In the genomic region with DNA sequence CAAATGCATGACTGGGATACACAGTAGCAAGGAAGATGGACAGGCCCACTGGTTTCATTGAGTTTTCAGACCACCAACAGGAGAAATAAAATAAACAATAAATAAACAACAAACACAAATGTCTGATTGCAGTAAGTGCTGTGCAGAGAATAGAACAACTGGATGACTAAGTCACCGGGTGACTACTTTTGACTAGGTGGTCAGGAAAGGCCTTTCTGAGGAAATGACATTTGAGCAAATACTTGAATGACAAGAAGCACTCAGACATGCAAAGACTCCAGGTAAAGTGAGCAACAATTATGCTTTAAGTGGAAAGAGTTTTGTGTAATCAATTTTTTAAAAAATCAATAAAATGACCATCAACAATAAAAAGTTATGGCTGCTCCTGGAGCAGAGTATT, we compare ENCODE assay signal across 1 cellular context.
TF ChIP-seq lines count a peak whose summit lies in the region.

No MANE protein-coding gene starts in this region.

TF ChIP-seq in IMR-90, 13 proteins besides CTCF, POLR2A, EP300 and RAD21:
- TF ChIP-seq CHD1 (IDR thresholded peaks at IDR 0.05; ENCODE audit: low read depth, low read length) (no peak), CEBPB (IDR thresholded peaks at IDR 0.05; ENCODE audit: low read depth, low read length) (no peak), MAZ (IDR thresholded peaks at IDR 0.05; ENCODE audit: borderline replicate concordance, low read depth, low read length) (no peak), RFX5 (IDR thresholded peaks at IDR 0.05; ENCODE audit: low read depth, low read length) (no peak), MXI1 (IDR thresholded peaks at IDR 0.05; ENCODE audit: borderline replicate concordance, low read depth, low read length) (no peak), BHLHE40 (IDR thresholded peaks at IDR 0.05; ENCODE audit: low read depth, low read length) (no peak), FOS (IDR thresholded peaks at IDR 0.05; ENCODE audit: low read depth, low read length) (no peak), NFE2L2 (IDR thresholded peaks at IDR 0.05; ENCODE audit: low read depth, low read length) (no peak), MAFK (IDR thresholded peaks at IDR 0.05; ENCODE audit: low read depth, low read length) (no peak), SMC3 (IDR thresholded peaks at IDR 0.05; ENCODE audit: low read depth, low read length) (no peak), RCOR1 (IDR thresholded peaks at IDR 0.05; ENCODE audit: insufficient replicate concordance, low read length) (no peak)
- TF ChIP-seq, protein P1, sequence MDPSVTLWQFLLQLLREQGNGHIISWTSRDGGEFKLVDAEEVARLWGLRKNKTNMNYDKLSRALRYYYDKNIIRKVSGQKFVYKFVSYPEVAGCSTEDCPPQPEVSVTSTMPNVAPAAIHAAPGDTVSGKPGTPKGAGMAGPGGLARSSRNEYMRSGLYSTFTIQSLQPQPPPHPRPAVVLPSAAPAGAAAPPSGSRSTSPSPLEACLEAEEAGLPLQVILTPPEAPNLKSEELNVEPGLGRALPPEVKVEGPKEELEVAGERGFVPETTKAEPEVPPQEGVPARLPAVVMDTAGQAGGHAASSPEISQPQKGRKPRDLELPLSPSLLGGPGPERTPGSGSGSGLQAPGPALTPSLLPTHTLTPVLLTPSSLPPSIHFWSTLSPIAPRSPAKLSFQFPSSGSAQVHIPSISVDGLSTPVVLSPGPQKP (IDR thresholded peaks at IDR 0.05; ENCODE audit: borderline replicate concordance, low read depth, low read length): no peak
- TF ChIP-seq, protein P2, sequence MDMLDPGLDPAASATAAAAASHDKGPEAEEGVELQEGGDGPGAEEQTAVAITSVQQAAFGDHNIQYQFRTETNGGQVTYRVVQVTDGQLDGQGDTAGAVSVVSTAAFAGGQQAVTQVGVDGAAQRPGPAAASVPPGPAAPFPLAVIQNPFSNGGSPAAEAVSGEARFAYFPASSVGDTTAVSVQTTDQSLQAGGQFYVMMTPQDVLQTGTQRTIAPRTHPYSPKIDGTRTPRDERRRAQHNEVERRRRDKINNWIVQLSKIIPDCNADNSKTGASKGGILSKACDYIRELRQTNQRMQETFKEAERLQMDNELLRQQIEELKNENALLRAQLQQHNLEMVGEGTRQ (IDR thresholded peaks at IDR 0.05; ENCODE audit: low read depth, low read length): no peak
